In genomic region chr7:26195182-26195581, GRCh38 we compare ENCODE assay signal across 9 cellular contexts. TPM values are rescaled to one million over a fixed set of nuclear protein-coding genes. Genes with fewer than 3 reads are reported as not detected.
DNase-seq lines count a peak whose midpoint lies in the region; ATAC-seq and TF ChIP-seq lines count a peak whose summit lies in the region.
"Had no signal": no experiment of that assay in that cellular context is flagged by ENCODE, and none has a peak within 500 bp of the region (broad histone marks: within the 10 kb centered on the region; RNA-seq: fewer than 3 reads in every experiment).

No MANE protein-coding gene starts in this region.

- no peak overlapping the region for H2BK5ac ChIP-seq in trophoblast cell (ENCODE audit: low read depth, low read length, poor library complexity)

- no peak overlapping the region for H4K91ac ChIP-seq in trophoblast cell (ENCODE audit: low read depth, low read length)

- peak overlapping the region; percentile 51 for H3K27ac Mint-ChIP-seq in activated CD8-positive, alpha-beta memory T cell treated with anti-CD3 and anti-CD28 coated beads, Interleukin-2, amount 10 ng/mL, durations not matched to agents 7 days and 5 days

- H3K4me1 Mint-ChIP-seq in activated CD8-positive, alpha-beta memory T cell treated with anti-CD3 and anti-CD28 coated beads, Interleukin-2, amount 10 ng/mL, durations not matched to agents 7 days and 5 days: peaks cover 64% of the 10 kb centered on the region

- no peak overlapping the region for H3K14ac ChIP-seq in trophoblast cell (ENCODE audit: low read length)

- no peak overlapping the region for H2BK12ac ChIP-seq in trophoblast cell (ENCODE audit: low read length)

- H3K18ac ChIP-seq in trophoblast cell (ENCODE audit: low read length): no peak overlapping the region

- H3K4ac ChIP-seq in trophoblast cell (ENCODE audit: low read depth, low read length): peak overlapping the region; percentile 86

- TF ChIP-seq POLR2A in NB4 (IDR thresholded peaks at IDR 0.05; ENCODE audit: extremely low read depth, insufficient read length): no peak

- no peaks in the 10 kb centered on the region for H3K27me3 Mint-ChIP-seq in activated CD8-positive, alpha-beta memory T cell treated with anti-CD3 and anti-CD28 coated beads, Interleukin-2, amount 10 ng/mL, durations not matched to agents 7 days and 5 days

- H3K4me3 Mint-ChIP-seq in activated CD8-positive, alpha-beta memory T cell treated with anti-CD3 and anti-CD28 coated beads, Interleukin-2, amount 10 ng/mL, durations not matched to agents 7 days and 5 days: peak overlapping the region; percentile 100

- H3K36me3 ChIP-seq in trophoblast cell (ENCODE audit: control insufficient read depth in 1 of 2, insufficient read depth in 2 of 2, low read length in 2 of 2): peaks cover 13 to 41% of the 10 kb centered on the region in 2 experiments

- TF ChIP-seq CTCF in NB4 (IDR thresholded peaks at IDR 0.05; ENCODE audit: low read depth, low read length): no peak
- TF ChIP-seq CTCF in coronary artery (IDR thresholded peaks at IDR 0.05): no peak

- H3K79me1 ChIP-seq in trophoblast cell (ENCODE audit: low read length): peaks cover 8% of the 10 kb centered on the region

- H4K8ac ChIP-seq in trophoblast cell (ENCODE audit: low read depth, low read length): no peak overlapping the region

- H3K9me3 Mint-ChIP-seq in activated CD8-positive, alpha-beta memory T cell treated with anti-CD3 and anti-CD28 coated beads, Interleukin-2, amount 10 ng/mL, durations not matched to agents 7 days and 5 days (ENCODE audit: low read depth): no peaks in the 10 kb centered on the region

- peak overlapping the region; percentile 88 for H3K4me3 ChIP-seq in NB4 (ENCODE audit: low read depth, low read length)
- H3K4me3 ChIP-seq in coronary artery: peak overlapping the region; percentile 89
- H3K4me3 ChIP-seq in trophoblast cell (ENCODE audit: low read depth, low read length): no peak overlapping the region

- no peak overlapping the region for H3K4me2 ChIP-seq in trophoblast cell (ENCODE audit: low read length)

- peaks cover 18% of the 10 kb centered on the region for H3K79me2 ChIP-seq in trophoblast cell (ENCODE audit: control insufficient read depth, insufficient read depth, low read length, poor library complexity)

- peak overlapping the region; percentile 93 for H3K23ac ChIP-seq in trophoblast cell (ENCODE audit: low read length)

- H3K27ac ChIP-seq in coronary artery (no peak overlapping the region), trophoblast cell (ENCODE audit: low read depth, low read length) (no peak overlapping the region)

- H2AK5ac ChIP-seq in trophoblast cell (ENCODE audit: low read length): no peak overlapping the region

- DNase-seq in activated CD8-positive, alpha-beta memory T cell treated with anti-CD3 and anti-CD28 coated beads, Interleukin-2, amount 10 ng/mL, durations not matched to agents 7 days and 5 days: no peak
- no peak for DNase-seq in activated CD8-positive, alpha-beta memory T cell treated with anti-CD3 and anti-CD28 coated beads, Interleukin-2, amount 50 U/mL, for 4 hours
- DNase-seq in NB4 (ENCODE audit: low read depth) (no peak), coronary artery (ENCODE audit: low spot score) (no peak), trophoblast cell (no peak), NCI-H2081 (lab: John Stamatoyannopoulos, UW) (no peak), SW 1271 (lab: John Stamatoyannopoulos, UW) (no peak)
- DNase-seq: transverse colon had no signal

- H4K12ac ChIP-seq in trophoblast cell (ENCODE audit: low read depth, low read length): no peak overlapping the region

- no peak for ATAC-seq in activated CD8-positive, alpha-beta memory T cell treated with anti-CD3 and anti-CD28 coated beads, Interleukin-2, amount 10 ng/mL, durations not matched to agents 7 days and 5 days
- ATAC-seq in GM18498 (IDR thresholded peaks at IDR 0.05; ENCODE audit: unreplicated experiment): no peak

- H3K27me3 ChIP-seq in trophoblast cell (ENCODE audit: insufficient read depth, low read length): no peaks in the 10 kb centered on the region
- H3K27me3 ChIP-seq: transverse colon had no signal

- H3K4me1 ChIP-seq in trophoblast cell (ENCODE audit: control insufficient read depth in 1 of 2, insufficient read depth in 2 of 2, low read length in 2 of 2): no peaks in the 10 kb centered on the region

- no CpG with 5 or more reads among the region's 5 CpGs for WGBS in trophoblast cell (ENCODE audit: extremely low coverage, insufficient coverage, insufficient read length)

- H2AFZ ChIP-seq in trophoblast cell (ENCODE audit: insufficient read depth, low read length, poor library complexity): no peak overlapping the region

- CTCF ChIA-PET in activated CD8-positive, alpha-beta memory T cell treated with anti-CD3 and anti-CD28 coated beads, Interleukin-2, amount 10 ng/mL, durations not matched to agents 7 days and 5 days (lab: Charles Lee): interaction anchor here (0.8 to 3.1 kb wide), 9 partner anchors 8 to 302 kb away, joined by 3 to 9 read pairs (median 5); partner anchors contain the start of gene NFE2L3

- no peak overlapping the region for H2BK120ac ChIP-seq in trophoblast cell (ENCODE audit: insufficient read depth, low read length, poor library complexity)

- H3K36me3 Mint-ChIP-seq in activated CD8-positive, alpha-beta memory T cell treated with anti-CD3 and anti-CD28 coated beads, Interleukin-2, amount 10 ng/mL, durations not matched to agents 7 days and 5 days: peaks cover 92% of the 10 kb centered on the region

- no peaks in the 10 kb centered on the region for H3K9me3 ChIP-seq in trophoblast cell (ENCODE audit: insufficient read depth, low read depth, low read length)
- H3K9me3 ChIP-seq: transverse colon had no signal

- no peak overlapping the region for H3K9ac ChIP-seq in trophoblast cell (ENCODE audit: low read length)

RNA-seq across cellular contexts. Expression of gene HNRNPA2B1, which starts 5.4 kb away (rescaled TPM):
- 100 to 1,000 TPM; 768 to 857 TPM for total RNA-seq in activated CD8-positive, alpha-beta memory T cell treated with anti-CD3 and anti-CD28 coated beads, Interleukin-2, amount 10 ng/mL, durations not matched to agents 7 days and 5 days
- polyA plus RNA-seq in trophoblast cell (2013): 576 and 608 TPM in 2 replicates

RNA-seq across cellular contexts. Expression of gene CBX3, which starts 6.4 kb away (rescaled TPM):
- total RNA-seq in activated CD8-positive, alpha-beta memory T cell treated with anti-CD3 and anti-CD28 coated beads, Interleukin-2, amount 10 ng/mL, durations not matched to agents 7 days and 5 days: 100 to 1,000 TPM; 235 to 279 TPM
- polyA plus RNA-seq in trophoblast cell (2013): 270 TPM in 2 replicates

RNA-seq across cellular contexts. Expression of gene NFE2L3, which starts 43.2 kb away (rescaled TPM):
- total RNA-seq in activated CD8-positive, alpha-beta memory T cell treated with anti-CD3 and anti-CD28 coated beads, Interleukin-2, amount 10 ng/mL, durations not matched to agents 7 days and 5 days: 10 to 100 TPM; 20.1 to 44.4 TPM
- 142 and 159 TPM in 2 replicates for polyA plus RNA-seq in trophoblast cell (2013)
